Comparison of ENCODE assay signal across 20 cellular contexts in the genomic region with DNA sequence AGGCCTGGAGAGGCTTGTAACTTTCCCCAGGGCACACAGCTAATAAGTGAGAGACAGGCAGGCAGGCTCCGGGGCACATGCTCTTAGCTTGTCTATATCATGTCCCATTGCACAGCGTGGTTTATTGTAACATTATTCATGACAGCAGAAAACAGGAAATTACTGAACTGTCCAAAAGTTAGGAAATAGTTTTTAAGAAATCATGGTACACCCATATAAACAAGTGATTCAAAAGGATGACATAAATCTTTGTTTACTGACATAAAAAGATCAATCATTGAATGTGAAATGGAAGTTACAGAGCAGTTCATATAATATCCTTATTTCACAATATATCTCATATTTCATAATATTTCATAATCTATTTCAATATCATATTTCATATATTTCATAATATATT. TPM values are rescaled to one million over a fixed set of nuclear protein-coding genes. Genes with fewer than 3 reads are reported as not detected.
DNase-seq lines count a peak whose midpoint lies in the region; ATAC-seq, FAIRE-seq and TF ChIP-seq lines count a peak whose summit lies in the region.
"Had no signal": no experiment of that assay in that cellular context is flagged by ENCODE, and none has a peak within 500 bp of the region (broad histone marks: within the 10 kb centered on the region; RNA-seq: fewer than 3 reads in every experiment).

No MANE protein-coding gene starts in this region.

- BruUV-seq in A673 (replicated peaks; lab: Mats Ljungman, UMichigan), result no TSS peak

- TF ChIP-seq CTCF in A673 (conservative IDR thresholded peaks at IDR 0.05; ENCODE audit: low read depth, low read length), result no peak

- H3K27ac ChIP-seq in A673 (ENCODE audit: low read depth, low read length, poor library complexity, severe bottlenecking), result no peak overlapping the region
- no peak overlapping the region for H3K27ac ChIP-seq in substantia nigra (ENCODE audit: low read depth, low read length, poor library complexity, severe bottlenecking)
- H3K27ac ChIP-seq: foreskin keratinocyte, GM23248 had no signal

- H3K4me3 ChIP-seq in A673 (ENCODE audit: low read depth, low read length, poor library complexity, severe bottlenecking), result no peak overlapping the region
- H3K4me3 ChIP-seq: GM23248 had no signal

- intact Hi-C loops in A673 (cut with micrococcal nuclease; ENCODE audit: unreplicated experiment), result no loop called here

- CTCF ChIA-PET in A673 (lab: Charles Lee), result no interaction called here

- peak; percentile 52 for DNase-seq in A673 (ENCODE audit: low spot score)
- DNase-seq in LHCN-M2 (ENCODE audit: low read depth), result peak; percentile 25
- DNase-seq in amniotic epithelial cell (ENCODE audit: low read depth), result peak; percentile 81
- no peak for DNase-seq in left lobe of liver (ENCODE audit: low spot score)
- DNase-seq in frontal cortex (ENCODE audit: low spot score in 2 of 2), result no peak
- DNase-seq in HT-29 (ENCODE audit: low spot score), result no peak
- DNase-seq in substantia nigra (lab: John Stamatoyannopoulos, UW), result no peak
- DNase-seq in NCI-H1105 (lab: John Stamatoyannopoulos, UW), result no peak
- DNase-seq: activated gamma-delta T cell treated with Interleukin-2 at 50 U/mL for 16 hours; CD8-positive, alpha-beta T cell; effector memory CD4-positive, alpha-beta T cell; foreskin keratinocyte; GM23248; left cardiac atrium; NCI-H1417; NCI-H526 treated with DMSO at 0.1 percent for 48 hours; stimulated activated naive CD4-positive, alpha-beta T cell had no signal

- POLR2A ChIA-PET in A673 (lab: Charles Lee; ENCODE audit: low non-redundant PET), result no interaction called here

- peak; percentile 21 for ATAC-seq in left lobe of liver
- ATAC-seq: CD8-positive, alpha-beta T cell; foreskin keratinocyte; left cardiac atrium; right cardiac atrium had no signal

- peaks cover 32% of the 10 kb centered on the region for H3K4me1 ChIP-seq in A673 (ENCODE audit: insufficient read depth, low read length, poor library complexity, severe bottlenecking)

- FAIRE-seq in frontal cortex (lab: Jason Lieb, UNC), result no peak

- no peaks in the 10 kb centered on the region for H3K36me3 ChIP-seq in A673 (ENCODE audit: insufficient read depth, low read length, poor library complexity, severe bottlenecking)

- peaks cover 9% of the 10 kb centered on the region for H3K9me3 ChIP-seq in A673 (ENCODE audit: low read depth, low read length, poor library complexity, severe bottlenecking)

- no peaks in the 10 kb centered on the region for H3K27me3 ChIP-seq in A673 (replicated peaks; ENCODE audit: insufficient read depth, low read depth, low read length, poor library complexity)
- H3K27me3 ChIP-seq: foreskin keratinocyte had no signal

RNA-seq across cellular contexts. Expression of gene TXNDC2, which starts 34.3 kb away (rescaled TPM):
- total RNA-seq in A673 (2021), result 0.13 and 0.42 TPM in 2 replicates
- 0.32 and 0.63 TPM in 2 replicates for total RNA-seq in LHCN-M2 (2014; rRNA removed)
- 0.13 TPM for polyA plus RNA-seq in LHCN-M2 (2012)
- not detected for total RNA-seq in left lobe of liver
- not detected for total RNA-seq in frontal cortex
- total RNA-seq in HT-29 (2014; rRNA removed; shearing (Covaris generic)), result not detected in 2 replicates
- total RNA-seq: CD8-positive, alpha-beta T cell; cerebellum; foreskin keratinocyte; GM23248; mucosa of gallbladder had no signal
- polyA plus RNA-seq: GM23248, right cardiac atrium had no signal

Comparison
In these comparisons a context has a peak if more than half of its experiments do, and no peak if none do; other contexts are left out.
1. DNase-seq: peak in A673 (single experiment), LHCN-M2 (single experiment) and amniotic epithelial cell (single experiment); none in left lobe of liver (single experiment), frontal cortex (0 of 2), HT-29 (single experiment), substantia nigra (0 of 49) and NCI-H1105 (single experiment).